1 cellular context compared by ENCODE assay signal in the genomic region with DNA sequence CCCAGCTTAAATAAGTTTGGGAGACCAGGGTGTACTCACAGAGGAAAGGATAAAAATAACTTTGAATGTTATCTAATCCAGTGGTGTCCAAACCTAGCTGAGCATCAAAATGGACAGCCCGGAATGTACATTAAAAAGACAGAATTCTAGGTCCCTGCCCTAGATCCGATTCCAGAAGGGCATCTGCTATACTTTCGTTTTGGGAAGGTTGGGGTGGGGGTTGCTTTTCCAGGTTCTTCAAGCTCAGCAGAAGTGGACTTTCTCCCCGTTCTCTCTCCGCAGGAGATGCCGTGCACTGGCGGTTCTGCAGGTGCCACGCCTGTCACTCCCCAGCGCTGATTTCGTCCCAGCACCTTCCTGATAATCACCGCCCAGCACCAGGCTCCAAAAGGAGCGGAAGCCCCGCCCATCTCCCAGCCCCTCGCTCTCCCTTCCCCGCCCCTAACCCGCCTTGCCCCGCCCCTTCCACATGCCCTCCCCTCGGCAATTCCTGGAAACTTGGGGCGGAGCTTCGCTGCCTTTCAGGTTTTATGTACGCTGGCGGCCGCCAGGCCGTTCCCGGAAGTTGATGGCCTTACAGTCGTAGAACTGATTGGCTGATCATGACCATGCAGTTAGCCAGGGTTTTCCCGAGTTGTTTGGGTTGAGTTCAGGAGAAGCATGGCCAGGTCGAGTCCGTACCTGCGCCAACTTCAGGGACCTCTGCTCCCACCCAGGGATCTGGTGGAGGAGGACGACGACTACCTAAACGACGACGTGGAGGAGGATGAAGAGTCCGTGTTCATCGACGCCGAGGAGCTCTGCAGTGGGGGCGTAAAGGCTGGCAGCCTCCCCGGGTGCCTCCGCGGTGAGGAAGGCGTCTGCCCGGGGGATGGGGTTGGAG.
A peak's percentile ranks its signal among the peaks of the same experiment; 100 is the strongest.
TF ChIP-seq lines count a peak whose summit lies in the region.

A gene (plus strand): TSS at position 550 of the 883 bp plus-strand sequence. CDS start 111 bp downstream, at position 661.

TF ChIP-seq in HepG2, 621 proteins besides CTCF, POLR2A, EP300 and RAD21 (continued from another document and continues in another):
- TF ChIP-seq, protein P1, sequence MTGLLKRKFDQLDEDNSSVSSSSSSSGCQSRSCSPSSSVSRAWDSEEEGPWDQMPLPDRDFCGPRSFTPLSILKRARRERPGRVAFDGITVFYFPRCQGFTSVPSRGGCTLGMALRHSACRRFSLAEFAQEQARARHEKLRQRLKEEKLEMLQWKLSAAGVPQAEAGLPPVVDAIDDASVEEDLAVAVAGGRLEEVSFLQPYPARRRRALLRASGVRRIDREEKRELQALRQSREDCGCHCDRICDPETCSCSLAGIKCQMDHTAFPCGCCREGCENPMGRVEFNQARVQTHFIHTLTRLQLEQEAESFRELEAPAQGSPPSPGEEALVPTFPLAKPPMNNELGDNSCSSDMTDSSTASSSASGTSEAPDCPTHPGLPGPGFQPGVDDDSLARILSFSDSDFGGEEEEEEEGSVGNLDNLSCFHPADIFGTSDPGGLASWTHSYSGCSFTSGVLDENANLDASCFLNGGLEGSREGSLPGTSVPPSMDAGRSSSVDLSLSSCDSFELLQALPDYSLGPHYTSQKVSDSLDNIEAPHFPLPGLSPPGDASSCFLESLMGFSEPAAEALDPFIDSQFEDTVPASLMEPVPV (CRISPR knock-in tag; IDR thresholded peaks at IDR 0.05) = no peak
- TF ChIP-seq ZNF44 (CRISPR knock-in tag; IDR thresholded peaks at IDR 0.05) (no peak), CBFB (CRISPR knock-in tag; IDR thresholded peaks at IDR 0.05) (no peak), CREM (IDR thresholded peaks at IDR 0.05) (peak; percentile 52; the same call in 1 of the 2 replicates), CREM (CRISPR knock-in tag; IDR thresholded peaks at IDR 0.05) (no peak), JUN (CRISPR knock-in tag; IDR thresholded peaks at IDR 0.05) (no peak), NAIF1 (CRISPR knock-in tag; IDR thresholded peaks at IDR 0.05; ENCODE audit: borderline replicate concordance) (no peak), KLF16 (CRISPR knock-in tag; IDR thresholded peaks at IDR 0.05) (no peak; a peak in 1 of 4 replicates), SNRNP70 (IDR thresholded peaks at IDR 0.05; ENCODE audit: low read depth, low read length) (no peak), ZSCAN25 (CRISPR knock-in tag; IDR thresholded peaks at IDR 0.05) (no peak), FOXK2 (IDR thresholded peaks at IDR 0.05) (no peak), RBFOX2 (IDR thresholded peaks at IDR 0.05; ENCODE audit: low read depth, low read length) (peak; percentile 44), RCOR2 (CRISPR knock-in tag; IDR thresholded peaks at IDR 0.05) (no peak), PRPF4 (IDR thresholded peaks at IDR 0.05; ENCODE audit: low read depth, low read length, poor library complexity, severe bottlenecking) (no peak), ZC3H13 (CRISPR knock-in tag; IDR thresholded peaks at IDR 0.05) (no peak), TRIM24 (CRISPR knock-in tag; IDR thresholded peaks at IDR 0.05) (no peak), POLR2AphosphoS5 (IDR thresholded peaks at IDR 0.05; ENCODE audit: low read depth, low read length) (peak; percentile 89)
- TF ChIP-seq, protein P2, sequence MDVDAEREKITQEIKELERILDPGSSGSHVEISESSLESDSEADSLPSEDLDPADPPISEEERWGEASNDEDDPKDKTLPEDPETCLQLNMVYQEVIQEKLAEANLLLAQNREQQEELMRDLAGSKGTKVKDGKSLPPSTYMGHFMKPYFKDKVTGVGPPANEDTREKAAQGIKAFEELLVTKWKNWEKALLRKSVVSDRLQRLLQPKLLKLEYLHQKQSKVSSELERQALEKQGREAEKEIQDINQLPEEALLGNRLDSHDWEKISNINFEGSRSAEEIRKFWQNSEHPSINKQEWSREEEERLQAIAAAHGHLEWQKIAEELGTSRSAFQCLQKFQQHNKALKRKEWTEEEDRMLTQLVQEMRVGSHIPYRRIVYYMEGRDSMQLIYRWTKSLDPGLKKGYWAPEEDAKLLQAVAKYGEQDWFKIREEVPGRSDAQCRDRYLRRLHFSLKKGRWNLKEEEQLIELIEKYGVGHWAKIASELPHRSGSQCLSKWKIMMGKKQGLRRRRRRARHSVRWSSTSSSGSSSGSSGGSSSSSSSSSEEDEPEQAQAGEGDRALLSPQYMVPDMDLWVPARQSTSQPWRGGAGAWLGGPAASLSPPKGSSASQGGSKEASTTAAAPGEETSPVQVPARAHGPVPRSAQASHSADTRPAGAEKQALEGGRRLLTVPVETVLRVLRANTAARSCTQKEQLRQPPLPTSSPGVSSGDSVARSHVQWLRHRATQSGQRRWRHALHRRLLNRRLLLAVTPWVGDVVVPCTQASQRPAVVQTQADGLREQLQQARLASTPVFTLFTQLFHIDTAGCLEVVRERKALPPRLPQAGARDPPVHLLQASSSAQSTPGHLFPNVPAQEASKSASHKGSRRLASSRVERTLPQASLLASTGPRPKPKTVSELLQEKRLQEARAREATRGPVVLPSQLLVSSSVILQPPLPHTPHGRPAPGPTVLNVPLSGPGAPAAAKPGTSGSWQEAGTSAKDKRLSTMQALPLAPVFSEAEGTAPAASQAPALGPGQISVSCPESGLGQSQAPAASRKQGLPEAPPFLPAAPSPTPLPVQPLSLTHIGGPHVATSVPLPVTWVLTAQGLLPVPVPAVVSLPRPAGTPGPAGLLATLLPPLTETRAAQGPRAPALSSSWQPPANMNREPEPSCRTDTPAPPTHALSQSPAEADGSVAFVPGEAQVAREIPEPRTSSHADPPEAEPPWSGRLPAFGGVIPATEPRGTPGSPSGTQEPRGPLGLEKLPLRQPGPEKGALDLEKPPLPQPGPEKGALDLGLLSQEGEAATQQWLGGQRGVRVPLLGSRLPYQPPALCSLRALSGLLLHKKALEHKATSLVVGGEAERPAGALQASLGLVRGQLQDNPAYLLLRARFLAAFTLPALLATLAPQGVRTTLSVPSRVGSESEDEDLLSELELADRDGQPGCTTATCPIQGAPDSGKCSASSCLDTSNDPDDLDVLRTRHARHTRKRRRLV (CRISPR knock-in tag; IDR thresholded peaks at IDR 0.05) = no peak
- TF ChIP-seq, protein P3, sequence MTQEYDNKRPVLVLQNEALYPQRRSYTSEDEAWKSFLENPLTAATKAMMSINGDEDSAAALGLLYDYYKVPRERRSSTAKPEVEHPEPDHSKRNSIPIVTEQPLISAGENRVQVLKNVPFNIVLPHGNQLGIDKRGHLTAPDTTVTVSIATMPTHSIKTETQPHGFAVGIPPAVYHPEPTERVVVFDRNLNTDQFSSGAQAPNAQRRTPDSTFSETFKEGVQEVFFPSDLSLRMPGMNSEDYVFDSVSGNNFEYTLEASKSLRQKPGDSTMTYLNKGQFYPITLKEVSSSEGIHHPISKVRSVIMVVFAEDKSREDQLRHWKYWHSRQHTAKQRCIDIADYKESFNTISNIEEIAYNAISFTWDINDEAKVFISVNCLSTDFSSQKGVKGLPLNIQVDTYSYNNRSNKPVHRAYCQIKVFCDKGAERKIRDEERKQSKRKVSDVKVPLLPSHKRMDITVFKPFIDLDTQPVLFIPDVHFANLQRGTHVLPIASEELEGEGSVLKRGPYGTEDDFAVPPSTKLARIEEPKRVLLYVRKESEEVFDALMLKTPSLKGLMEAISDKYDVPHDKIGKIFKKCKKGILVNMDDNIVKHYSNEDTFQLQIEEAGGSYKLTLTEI (CRISPR knock-in tag; conservative IDR thresholded peaks at IDR 0.05) = no peak
- TF ChIP-seq, protein P4, sequence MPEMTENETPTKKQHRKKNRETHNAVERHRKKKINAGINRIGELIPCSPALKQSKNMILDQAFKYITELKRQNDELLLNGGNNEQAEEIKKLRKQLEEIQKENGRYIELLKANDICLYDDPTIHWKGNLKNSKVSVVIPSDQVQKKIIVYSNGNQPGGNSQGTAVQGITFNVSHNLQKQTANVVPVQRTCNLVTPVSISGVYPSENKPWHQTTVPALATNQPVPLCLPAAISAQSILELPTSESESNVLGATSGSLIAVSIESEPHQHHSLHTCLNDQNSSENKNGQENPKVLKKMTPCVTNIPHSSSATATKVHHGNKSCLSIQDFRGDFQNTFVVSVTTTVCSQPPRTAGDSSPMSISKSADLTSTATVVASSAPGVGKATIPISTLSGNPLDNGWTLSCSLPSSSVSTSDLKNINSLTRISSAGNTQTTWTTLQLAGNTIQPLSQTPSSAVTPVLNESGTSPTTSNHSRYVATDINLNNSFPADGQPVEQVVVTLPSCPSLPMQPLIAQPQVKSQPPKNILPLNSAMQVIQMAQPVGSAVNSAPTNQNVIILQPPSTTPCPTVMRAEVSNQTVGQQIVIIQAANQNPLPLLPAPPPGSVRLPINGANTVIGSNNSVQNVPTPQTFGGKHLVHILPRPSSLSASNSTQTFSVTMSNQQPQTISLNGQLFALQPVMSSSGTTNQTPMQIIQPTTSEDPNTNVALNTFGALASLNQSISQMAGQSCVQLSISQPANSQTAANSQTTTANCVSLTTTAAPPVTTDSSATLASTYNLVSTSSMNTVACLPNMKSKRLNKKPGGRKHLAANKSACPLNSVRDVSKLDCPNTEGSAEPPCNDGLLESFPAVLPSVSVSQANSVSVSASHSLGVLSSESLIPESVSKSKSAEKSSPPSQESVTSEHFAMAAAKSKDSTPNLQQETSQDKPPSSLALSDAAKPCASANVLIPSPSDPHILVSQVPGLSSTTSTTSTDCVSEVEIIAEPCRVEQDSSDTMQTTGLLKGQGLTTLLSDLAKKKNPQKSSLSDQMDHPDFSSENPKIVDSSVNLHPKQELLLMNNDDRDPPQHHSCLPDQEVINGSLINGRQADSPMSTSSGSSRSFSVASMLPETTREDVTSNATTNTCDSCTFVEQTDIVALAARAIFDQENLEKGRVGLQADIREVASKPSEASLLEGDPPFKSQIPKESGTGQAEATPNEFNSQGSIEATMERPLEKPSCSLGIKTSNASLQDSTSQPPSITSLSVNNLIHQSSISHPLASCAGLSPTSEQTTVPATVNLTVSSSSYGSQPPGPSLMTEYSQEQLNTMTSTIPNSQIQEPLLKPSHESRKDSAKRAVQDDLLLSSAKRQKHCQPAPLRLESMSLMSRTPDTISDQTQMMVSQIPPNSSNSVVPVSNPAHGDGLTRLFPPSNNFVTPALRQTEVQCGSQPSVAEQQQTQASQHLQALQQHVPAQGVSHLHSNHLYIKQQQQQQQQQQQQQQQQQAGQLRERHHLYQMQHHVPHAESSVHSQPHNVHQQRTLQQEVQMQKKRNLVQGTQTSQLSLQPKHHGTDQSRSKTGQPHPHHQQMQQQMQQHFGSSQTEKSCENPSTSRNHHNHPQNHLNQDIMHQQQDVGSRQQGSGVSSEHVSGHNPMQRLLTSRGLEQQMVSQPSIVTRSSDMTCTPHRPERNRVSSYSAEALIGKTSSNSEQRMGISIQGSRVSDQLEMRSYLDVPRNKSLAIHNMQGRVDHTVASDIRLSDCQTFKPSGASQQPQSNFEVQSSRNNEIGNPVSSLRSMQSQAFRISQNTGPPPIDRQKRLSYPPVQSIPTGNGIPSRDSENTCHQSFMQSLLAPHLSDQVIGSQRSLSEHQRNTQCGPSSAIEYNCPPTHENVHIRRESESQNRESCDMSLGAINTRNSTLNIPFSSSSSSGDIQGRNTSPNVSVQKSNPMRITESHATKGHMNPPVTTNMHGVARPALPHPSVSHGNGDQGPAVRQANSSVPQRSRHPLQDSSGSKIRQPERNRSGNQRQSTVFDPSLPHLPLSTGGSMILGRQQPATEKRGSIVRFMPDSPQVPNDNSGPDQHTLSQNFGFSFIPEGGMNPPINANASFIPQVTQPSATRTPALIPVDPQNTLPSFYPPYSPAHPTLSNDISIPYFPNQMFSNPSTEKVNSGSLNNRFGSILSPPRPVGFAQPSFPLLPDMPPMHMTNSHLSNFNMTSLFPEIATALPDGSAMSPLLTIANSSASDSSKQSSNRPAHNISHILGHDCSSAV (CRISPR knock-in tag; IDR thresholded peaks at IDR 0.05; ENCODE audit: borderline replicate concordance) = no peak
- TF ChIP-seq, protein P5, sequence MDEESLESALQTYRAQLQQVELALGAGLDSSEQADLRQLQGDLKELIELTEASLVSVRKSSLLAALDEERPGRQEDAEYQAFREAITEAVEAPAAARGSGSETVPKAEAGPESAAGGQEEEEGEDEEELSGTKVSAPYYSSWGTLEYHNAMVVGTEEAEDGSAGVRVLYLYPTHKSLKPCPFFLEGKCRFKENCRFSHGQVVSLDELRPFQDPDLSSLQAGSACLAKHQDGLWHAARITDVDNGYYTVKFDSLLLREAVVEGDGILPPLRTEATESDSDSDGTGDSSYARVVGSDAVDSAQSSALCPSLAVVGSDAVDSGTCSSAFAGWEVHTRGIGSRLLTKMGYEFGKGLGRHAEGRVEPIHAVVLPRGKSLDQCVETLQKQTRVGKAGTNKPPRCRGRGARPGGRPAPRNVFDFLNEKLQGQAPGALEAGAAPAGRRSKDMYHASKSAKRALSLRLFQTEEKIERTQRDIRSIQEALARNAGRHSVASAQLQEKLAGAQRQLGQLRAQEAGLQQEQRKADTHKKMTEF (CRISPR knock-in tag; IDR thresholded peaks at IDR 0.05) = peak; percentile 58
- TF ChIP-seq, protein P6, sequence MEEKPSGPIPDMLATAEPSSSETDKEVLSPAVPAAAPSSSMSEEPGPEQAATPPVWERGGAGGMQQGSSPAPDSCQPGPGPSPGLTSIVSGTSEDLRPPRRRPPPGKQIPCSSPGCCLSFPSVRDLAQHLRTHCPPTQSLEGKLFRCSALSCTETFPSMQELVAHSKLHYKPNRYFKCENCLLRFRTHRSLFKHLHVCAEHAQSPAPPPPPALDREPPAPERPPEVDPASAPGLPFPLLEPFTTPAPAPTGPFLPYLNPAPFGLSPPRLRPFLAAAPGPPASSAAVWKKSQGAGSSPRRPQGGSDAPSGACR (CRISPR knock-in tag; IDR thresholded peaks at IDR 0.05) = peak; percentile 77
- TF ChIP-seq, protein P7, sequence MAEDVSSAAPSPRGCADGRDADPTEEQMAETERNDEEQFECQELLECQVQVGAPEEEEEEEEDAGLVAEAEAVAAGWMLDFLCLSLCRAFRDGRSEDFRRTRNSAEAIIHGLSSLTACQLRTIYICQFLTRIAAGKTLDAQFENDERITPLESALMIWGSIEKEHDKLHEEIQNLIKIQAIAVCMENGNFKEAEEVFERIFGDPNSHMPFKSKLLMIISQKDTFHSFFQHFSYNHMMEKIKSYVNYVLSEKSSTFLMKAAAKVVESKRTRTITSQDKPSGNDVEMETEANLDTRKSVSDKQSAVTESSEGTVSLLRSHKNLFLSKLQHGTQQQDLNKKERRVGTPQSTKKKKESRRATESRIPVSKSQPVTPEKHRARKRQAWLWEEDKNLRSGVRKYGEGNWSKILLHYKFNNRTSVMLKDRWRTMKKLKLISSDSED (CRISPR knock-in tag; IDR thresholded peaks at IDR 0.05) = no peak
- TF ChIP-seq, protein P8, sequence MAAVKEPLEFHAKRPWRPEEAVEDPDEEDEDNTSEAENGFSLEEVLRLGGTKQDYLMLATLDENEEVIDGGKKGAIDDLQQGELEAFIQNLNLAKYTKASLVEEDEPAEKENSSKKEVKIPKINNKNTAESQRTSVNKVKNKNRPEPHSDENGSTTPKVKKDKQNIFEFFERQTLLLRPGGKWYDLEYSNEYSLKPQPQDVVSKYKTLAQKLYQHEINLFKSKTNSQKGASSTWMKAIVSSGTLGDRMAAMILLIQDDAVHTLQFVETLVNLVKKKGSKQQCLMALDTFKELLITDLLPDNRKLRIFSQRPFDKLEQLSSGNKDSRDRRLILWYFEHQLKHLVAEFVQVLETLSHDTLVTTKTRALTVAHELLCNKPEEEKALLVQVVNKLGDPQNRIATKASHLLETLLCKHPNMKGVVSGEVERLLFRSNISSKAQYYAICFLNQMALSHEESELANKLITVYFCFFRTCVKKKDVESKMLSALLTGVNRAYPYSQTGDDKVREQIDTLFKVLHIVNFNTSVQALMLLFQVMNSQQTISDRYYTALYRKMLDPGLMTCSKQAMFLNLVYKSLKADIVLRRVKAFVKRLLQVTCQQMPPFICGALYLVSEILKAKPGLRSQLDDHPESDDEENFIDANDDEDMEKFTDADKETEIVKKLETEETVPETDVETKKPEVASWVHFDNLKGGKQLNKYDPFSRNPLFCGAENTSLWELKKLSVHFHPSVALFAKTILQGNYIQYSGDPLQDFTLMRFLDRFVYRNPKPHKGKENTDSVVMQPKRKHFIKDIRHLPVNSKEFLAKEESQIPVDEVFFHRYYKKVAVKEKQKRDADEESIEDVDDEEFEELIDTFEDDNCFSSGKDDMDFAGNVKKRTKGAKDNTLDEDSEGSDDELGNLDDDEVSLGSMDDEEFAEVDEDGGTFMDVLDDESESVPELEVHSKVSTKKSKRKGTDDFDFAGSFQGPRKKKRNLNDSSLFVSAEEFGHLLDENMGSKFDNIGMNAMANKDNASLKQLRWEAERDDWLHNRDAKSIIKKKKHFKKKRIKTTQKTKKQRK (IDR thresholded peaks at IDR 0.05; ENCODE audit: low read length) = no peak
